20 cellular contexts compared by ENCODE assay signal in the genomic region with DNA sequence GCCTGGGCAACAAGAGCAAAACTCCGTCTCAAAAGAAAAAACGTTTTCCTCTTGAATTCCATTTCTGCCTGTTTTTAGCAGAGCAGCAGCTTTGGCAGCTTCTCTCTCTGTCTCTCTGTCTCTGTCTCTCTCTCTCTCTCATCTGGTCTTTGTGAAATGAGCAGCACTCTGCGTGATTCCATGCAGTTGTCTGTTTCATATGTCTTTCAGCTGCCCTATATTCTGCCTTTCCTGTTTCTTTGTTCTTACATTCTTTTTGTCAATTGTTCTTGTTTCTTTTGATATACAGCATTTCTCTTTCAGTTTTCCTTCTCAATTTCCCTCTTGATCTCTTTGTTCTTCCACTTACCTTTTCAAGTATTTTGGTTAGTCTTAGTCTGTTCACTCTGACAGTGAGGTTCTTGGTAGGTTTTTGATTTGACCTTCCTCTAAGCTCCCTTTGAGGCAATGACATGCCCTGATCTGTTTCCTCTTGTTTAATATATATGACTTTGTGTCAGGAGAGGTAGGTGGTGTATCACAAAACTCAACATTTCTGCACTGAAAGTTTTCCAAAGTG. TPM values are rescaled to one million over a fixed set of nuclear protein-coding genes. Genes with fewer than 3 reads are reported as not detected.
DNase-seq lines count a peak whose midpoint lies in the region; ATAC-seq and TF ChIP-seq lines count a peak whose summit lies in the region.
"Had no signal": no experiment of that assay in that cellular context is flagged by ENCODE, and none has a peak within 500 bp of the region (broad histone marks: within the 10 kb centered on the region; RNA-seq: fewer than 3 reads in every experiment).

No MANE protein-coding gene starts in this region.

- TF ChIP-seq CTCF in colonic mucosa (IDR thresholded peaks at IDR 0.05): no peak

- no peak overlapping the region for H2BK5ac ChIP-seq in neuronal stem cell (ENCODE audit: low read length)

- POLR2A ChIA-PET in activated CD8-positive, alpha-beta T cell treated with anti-CD3 and anti-CD28 coated beads, Interleukin-2, amount 10 ng/mL, durations not matched to agents 7 days and 5 days (lab: Charles Lee): interaction anchor here (1.2 kb wide), 1 partner anchor 157 kb away, joined by 3 read pairs; no protein-coding TSS in a partner anchor

- H3K27me3 Mint-ChIP-seq in T-helper 1 cell treated with Interleukin-12 subunit alpha and Interleukin-12 subunit beta and Interleukin-4 antibody, amounts not matched to agents 30 μg/mL and 1 μg/mL, for 36 hours (ENCODE audit: low read depth): no peaks in the 10 kb centered on the region
- no peaks in the 10 kb centered on the region for H3K27me3 Mint-ChIP-seq in activated naive CD4-positive, alpha-beta T cell treated with anti-CD3 and anti-CD28 coated beads, Interleukin-2, amount 10 ng/mL, durations not matched to agents 7 days and 5 days
- no peaks in the 10 kb centered on the region for H3K27me3 Mint-ChIP-seq in activated CD8-positive, alpha-beta T cell treated with anti-CD3 and anti-CD28 coated beads, Interleukin-2, amount 10 ng/mL, durations not matched to agents 7 days and 5 days (ENCODE audit: low read depth)

- H2AK5ac ChIP-seq in neuronal stem cell (ENCODE audit: low read depth, low read length): no peak overlapping the region

- H3K9ac ChIP-seq in neuronal stem cell (ENCODE audit: low read depth, low read length, poor library complexity) (no peak overlapping the region), Karpas-422 (ENCODE audit: low read length) (no peak overlapping the region), colonic mucosa (ENCODE audit: low read depth in 2 of 2, low read length in 2 of 2) (no peak overlapping the region)

- H3K27me3 ChIP-seq in neuronal stem cell (ENCODE audit: control insufficient read depth in 3 of 3, insufficient read depth in 3 of 3, low read depth in 1 of 3, low read length in 3 of 3): peaks cover 0 to 10% (median 0%) of the 10 kb centered on the region in 3 experiments
- no peaks in the 10 kb centered on the region for H3K27me3 ChIP-seq in Karpas-422 (ENCODE audit: low read length)
- no peaks in the 10 kb centered on the region for H3K27me3 ChIP-seq in colonic mucosa

- H3K36me3 ChIP-seq in neuronal stem cell (replicated peaks in 1 of 2; ENCODE audit: control insufficient read depth in 2 of 2, insufficient read depth in 2 of 2, low read length in 2 of 2): no peaks in the 10 kb centered on the region
- H3K36me3 ChIP-seq in Karpas-422 (ENCODE audit: insufficient read depth, low read length): no peaks in the 10 kb centered on the region
- H3K36me3 ChIP-seq in colonic mucosa: no peaks in the 10 kb centered on the region

- no peaks in the 10 kb centered on the region for H3K9me2 ChIP-seq in Karpas-422 (replicated peaks; ENCODE audit: insufficient read depth, low read length)

- no peak overlapping the region for H3K27ac Mint-ChIP-seq in T-helper 1 cell treated with Interleukin-12 subunit alpha and Interleukin-12 subunit beta and Interleukin-4 antibody, amounts not matched to agents 30 μg/mL and 1 μg/mL, for 36 hours
- H3K27ac Mint-ChIP-seq in activated naive CD4-positive, alpha-beta T cell treated with anti-CD3 and anti-CD28 coated beads, Interleukin-2, amount 10 ng/mL, durations not matched to agents 7 days and 5 days: peak overlapping the region; percentile 85
- peak overlapping the region; percentile 57 for H3K27ac Mint-ChIP-seq in activated CD8-positive, alpha-beta T cell treated with anti-CD3 and anti-CD28 coated beads, Interleukin-2, amount 10 ng/mL, durations not matched to agents 7 days and 5 days
- H3K27ac Mint-ChIP-seq: CD14-positive monocyte, HFFc6 had no signal

- H4K20me1 ChIP-seq in Karpas-422 (ENCODE audit: insufficient read depth, low read depth, low read length): no peaks in the 10 kb centered on the region

- H4K8ac ChIP-seq in neuronal stem cell (ENCODE audit: low read depth, low read length): no peak overlapping the region

- CTCF ChIA-PET in activated naive CD4-positive, alpha-beta T cell treated with anti-CD3 and anti-CD28 coated beads, Interleukin-2, amount 10 ng/mL, durations not matched to agents 7 days and 5 days (lab: Charles Lee): no interaction called here
- CTCF ChIA-PET in activated CD8-positive, alpha-beta T cell treated with anti-CD3 and anti-CD28 coated beads, Interleukin-2, amount 10 ng/mL, durations not matched to agents 7 days and 5 days (lab: Charles Lee): interaction anchor here (0.8 kb wide), 1 partner anchor 8 kb away, joined by 4 read pairs; no protein-coding TSS in a partner anchor

- H3K79me2 ChIP-seq in Karpas-422 (ENCODE audit: low read length): no peaks in the 10 kb centered on the region

- DNase-seq in T-helper 1 cell: no peak
- DNase-seq in activated naive CD4-positive, alpha-beta T cell treated with anti-CD3 and anti-CD28 coated beads, Interleukin-2, amount 10 ng/mL, durations not matched to agents 7 days and 5 days: no peak
- no peak for DNase-seq in activated naive CD4-positive, alpha-beta T cell treated with anti-CD3 and anti-CD28 coated beads, Interleukin-2, amount 50 U/mL, for 16 hours
- DNase-seq in activated CD8-positive, alpha-beta T cell treated with anti-CD3 and anti-CD28 coated beads, Interleukin-2, amount 10 ng/mL, durations not matched to agents 7 days and 5 days: no peak
- no peak for DNase-seq in neuronal stem cell (ENCODE audit: low spot score)
- no peak for DNase-seq in Karpas-422
- DNase-seq in colonic mucosa: no peak
- DNase-seq: 8988T, Caco-2, GDM1, HFFc6, NCI-H1105, NCI-H1694, NCI-H2081 treated with DMSO at 0.1 percent for 48 hours, NCI-H510A, NCI-H774, OCI-M1 had no signal

- no peak overlapping the region for H3K14ac ChIP-seq in neuronal stem cell (ENCODE audit: low read length)

- H3K9me3 ChIP-seq in neuronal stem cell (replicated peaks in 1 of 2; ENCODE audit: control insufficient read depth in 2 of 2, insufficient read depth in 1 of 2, low read depth in 1 of 2, low read length in 2 of 2): no peaks in the 10 kb centered on the region
- H3K9me3 ChIP-seq in Karpas-422 (ENCODE audit: low read length): no peaks in the 10 kb centered on the region
- no peaks in the 10 kb centered on the region for H3K9me3 ChIP-seq in colonic mucosa
- H3K9me3 ChIP-seq: Caco-2 had no signal

- H3K4me2 ChIP-seq in neuronal stem cell (ENCODE audit: insufficient read depth, low read length, poor library complexity, severe bottlenecking): no peak overlapping the region
- no peak overlapping the region for H3K4me2 ChIP-seq in Karpas-422 (ENCODE audit: low read depth, low read length, poor library complexity, severe bottlenecking)

- H2AFZ ChIP-seq in neuronal stem cell (ENCODE audit: low read length) (peak overlapping the region; percentile 37), Karpas-422 (ENCODE audit: low read length) (no peak overlapping the region)

- H3K4ac ChIP-seq in neuronal stem cell (ENCODE audit: low read length): no peak overlapping the region

- WGBS in neuronal stem cell (ENCODE audit: extremely low coverage in 2 of 2, insufficient read length in 2 of 2, insufficient replicate concordance in 1 of 2), 2 donors: no CpG with 5 or more reads among the region's 3 CpGs

- intact Hi-C loops in colonic mucosa (cut with DNase I): no loop called here

- H3K4me1 ChIP-seq in neuronal stem cell (ENCODE audit: control insufficient read depth in 2 of 2, insufficient read depth in 1 of 2, low read depth in 1 of 2, low read length in 2 of 2): no peaks in the 10 kb centered on the region
- H3K4me1 ChIP-seq in Karpas-422 (ENCODE audit: low read length): no peaks in the 10 kb centered on the region
- no peaks in the 10 kb centered on the region for H3K4me1 ChIP-seq in colonic mucosa
- H3K4me1 ChIP-seq: Caco-2 had no signal

- no peaks in the 10 kb centered on the region for H3K9me3 Mint-ChIP-seq in T-helper 1 cell treated with Interleukin-12 subunit alpha and Interleukin-12 subunit beta and Interleukin-4 antibody, amounts not matched to agents 30 μg/mL and 1 μg/mL, for 36 hours
- H3K9me3 Mint-ChIP-seq in activated naive CD4-positive, alpha-beta T cell treated with anti-CD3 and anti-CD28 coated beads, Interleukin-2, amount 10 ng/mL, durations not matched to agents 7 days and 5 days: no peaks in the 10 kb centered on the region
- no peaks in the 10 kb centered on the region for H3K9me3 Mint-ChIP-seq in activated CD8-positive, alpha-beta T cell treated with anti-CD3 and anti-CD28 coated beads, Interleukin-2, amount 10 ng/mL, durations not matched to agents 7 days and 5 days (ENCODE audit: insufficient read depth)
- H3K9me3 Mint-ChIP-seq: HFFc6 had no signal

- ATAC-seq in activated CD8-positive, alpha-beta T cell treated with anti-CD3 and anti-CD28 coated beads, Interleukin-2, amount 10 ng/mL, durations not matched to agents 7 days and 5 days: no peak
- ATAC-seq: K562 had no signal

- H3K23ac ChIP-seq in neuronal stem cell (ENCODE audit: low read depth, low read length, poor library complexity): no peak overlapping the region

- no peak overlapping the region for H3K18ac ChIP-seq in neuronal stem cell (ENCODE audit: low read length)

- no peak overlapping the region for H4K91ac ChIP-seq in neuronal stem cell (ENCODE audit: low read depth, low read length, poor library complexity)

- no peak overlapping the region for H3K27ac ChIP-seq in neuronal stem cell (replicated peaks; ENCODE audit: low read length)
- no peak overlapping the region for H3K27ac ChIP-seq in Karpas-422 (ENCODE audit: low read length)
- H3K27ac ChIP-seq in colonic mucosa: no peak overlapping the region

- no peak overlapping the region for H2BK12ac ChIP-seq in neuronal stem cell (ENCODE audit: low read length)

- H3K36me3 Mint-ChIP-seq in T-helper 1 cell treated with Interleukin-12 subunit alpha and Interleukin-12 subunit beta and Interleukin-4 antibody, amounts not matched to agents 30 μg/mL and 1 μg/mL, for 36 hours (ENCODE audit: low read depth): no peaks in the 10 kb centered on the region
- no peaks in the 10 kb centered on the region for H3K36me3 Mint-ChIP-seq in activated naive CD4-positive, alpha-beta T cell treated with anti-CD3 and anti-CD28 coated beads, Interleukin-2, amount 10 ng/mL, durations not matched to agents 7 days and 5 days
- H3K36me3 Mint-ChIP-seq in activated CD8-positive, alpha-beta T cell treated with anti-CD3 and anti-CD28 coated beads, Interleukin-2, amount 10 ng/mL, durations not matched to agents 7 days and 5 days (ENCODE audit: low read depth): no peaks in the 10 kb centered on the region
- H3K36me3 Mint-ChIP-seq: CD14-positive monocyte had no signal

- H2BK120ac ChIP-seq in neuronal stem cell (ENCODE audit: low read depth, low read length): no peak overlapping the region

- H3K4me3 ChIP-seq in neuronal stem cell (ENCODE audit: low read length in 2 of 2) (no peak overlapping the region), Karpas-422 (ENCODE audit: low read length) (no peak overlapping the region), colonic mucosa (no peak overlapping the region)
- H3K4me3 ChIP-seq: K562 had no signal

- H3K4me1 Mint-ChIP-seq in T-helper 1 cell treated with Interleukin-12 subunit alpha and Interleukin-12 subunit beta and Interleukin-4 antibody, amounts not matched to agents 30 μg/mL and 1 μg/mL, for 36 hours (ENCODE audit: low read depth): peaks cover 11% of the 10 kb centered on the region
- H3K4me1 Mint-ChIP-seq in activated naive CD4-positive, alpha-beta T cell treated with anti-CD3 and anti-CD28 coated beads, Interleukin-2, amount 10 ng/mL, durations not matched to agents 7 days and 5 days: peaks cover 20% of the 10 kb centered on the region
- peaks cover 11% of the 10 kb centered on the region for H3K4me1 Mint-ChIP-seq in activated CD8-positive, alpha-beta T cell treated with anti-CD3 and anti-CD28 coated beads, Interleukin-2, amount 10 ng/mL, durations not matched to agents 7 days and 5 days (ENCODE audit: low read depth)
- H3K4me1 Mint-ChIP-seq: CD14-positive monocyte had no signal

- peak overlapping the region; percentile 28 for H3K4me3 Mint-ChIP-seq in T-helper 1 cell treated with Interleukin-12 subunit alpha and Interleukin-12 subunit beta and Interleukin-4 antibody, amounts not matched to agents 30 μg/mL and 1 μg/mL, for 36 hours
- H3K4me3 Mint-ChIP-seq in activated naive CD4-positive, alpha-beta T cell treated with anti-CD3 and anti-CD28 coated beads, Interleukin-2, amount 10 ng/mL, durations not matched to agents 7 days and 5 days: peak overlapping the region; percentile 3
- no peak overlapping the region for H3K4me3 Mint-ChIP-seq in activated CD8-positive, alpha-beta T cell treated with anti-CD3 and anti-CD28 coated beads, Interleukin-2, amount 10 ng/mL, durations not matched to agents 7 days and 5 days
- H3K4me3 Mint-ChIP-seq: CD14-positive monocyte, HFFc6 had no signal

- no peak overlapping the region for H2BK15ac ChIP-seq in neuronal stem cell (ENCODE audit: low read length)

- no peaks in the 10 kb centered on the region for H3K79me1 ChIP-seq in neuronal stem cell (ENCODE audit: low read depth, low read length)

RNA-seq across cellular contexts. Expression of gene ZNF157, which starts 20.4 kb away (rescaled TPM):
- under 1 TPM; 0.32 to 0.34 TPM for total RNA-seq in activated CD8-positive, alpha-beta T cell treated with anti-CD3 and anti-CD28 coated beads, Interleukin-2, amount 10 ng/mL, durations not matched to agents 7 days and 5 days
- polyA plus RNA-seq in neuronal stem cell (2013, experiment 1 of 2): 0.56 TPM
- polyA plus RNA-seq in neuronal stem cell (2013, experiment 2 of 2): 0.65 TPM
- total RNA-seq in Karpas-422 (2014; rRNA removed; shearing (Covaris generic); ENCODE audit: low replicate concordance): 0.52 and 0.90 TPM in 2 replicates
- total RNA-seq in colonic mucosa: not detected
- total RNA-seq: Caco-2, HFFc6, K562 had no signal
- polyA plus RNA-seq: CD14-positive monocyte had no signal
